ENCODE assay signal across 18 cellular contexts in genomic region chr16:72948238-72948559, GRCh38.
DNase-seq lines count a peak whose midpoint lies in the region; ATAC-seq and TF ChIP-seq lines count a peak whose summit lies in the region.
"Had no signal": no experiment of that assay in that cellular context is flagged by ENCODE, and none has a peak within 500 bp of the region (broad histone marks: within the 10 kb centered on the region; RNA-seq: fewer than 3 reads in every experiment).

No MANE protein-coding gene starts in this region.

- peaks cover 8% of the 10 kb centered on the region for H3K9me3 Mint-ChIP-seq in glutamatergic neuron (ENCODE audit: unreplicated experiment)
- H3K9me3 Mint-ChIP-seq in neural crest cell, result no peaks in the 10 kb centered on the region
- no peaks in the 10 kb centered on the region for H3K9me3 Mint-ChIP-seq in T-cell

- H3K27me3 ChIP-seq in cardiac muscle cell (no peaks in the 10 kb centered on the region), tibial artery (no peaks in the 10 kb centered on the region)

- H3K27ac ChIP-seq in cardiac muscle cell (peak overlapping the region; percentile 30), tibial artery (peak overlapping the region; percentile 84 to 87)
- H3K27ac ChIP-seq: 22Rv1, HL-60 had no signal

- peaks cover 18% of the 10 kb centered on the region for H3K4me1 Mint-ChIP-seq in glutamatergic neuron (ENCODE audit: low read depth, unreplicated experiment)
- H3K4me1 Mint-ChIP-seq in neural crest cell, result peaks cover 64% of the 10 kb centered on the region
- no peaks in the 10 kb centered on the region for H3K4me1 Mint-ChIP-seq in T-cell
- H3K4me1 Mint-ChIP-seq: CD14-positive monocyte had no signal

- H3K27me3 Mint-ChIP-seq in glutamatergic neuron (ENCODE audit: unreplicated experiment) (peaks cover 3% of the 10 kb centered on the region), neural crest cell (ENCODE audit: low read depth) (no peaks in the 10 kb centered on the region), T-cell (no peaks in the 10 kb centered on the region)

- H3K36me3 ChIP-seq in cardiac muscle cell, result peaks cover 3% of the 10 kb centered on the region
- H3K36me3 ChIP-seq in tibial artery, result peaks cover 8 to 22% (median 15%) of the 10 kb centered on the region in 3 donors

- H3K9me3 ChIP-seq in cardiac muscle cell (ENCODE audit: low read depth), result no peaks in the 10 kb centered on the region
- H3K9me3 ChIP-seq in tibial artery, result no peaks in the 10 kb centered on the region
- H3K9me3 ChIP-seq: HAP-1 had no signal

- POLR2A ChIA-PET in T-cell (lab: Charles Lee), result no interaction called here

- H3K36me3 Mint-ChIP-seq in glutamatergic neuron (ENCODE audit: unreplicated experiment), result no peaks in the 10 kb centered on the region
- H3K36me3 Mint-ChIP-seq in neural crest cell (ENCODE audit: low read depth), result peaks cover 36% of the 10 kb centered on the region
- H3K36me3 Mint-ChIP-seq in T-cell, result no peaks in the 10 kb centered on the region

- H3K4me3 Mint-ChIP-seq in glutamatergic neuron (ENCODE audit: unreplicated experiment), result peak overlapping the region; percentile 25
- peak overlapping the region; percentile 64 for H3K4me3 Mint-ChIP-seq in neural crest cell
- H3K4me3 Mint-ChIP-seq in T-cell, result no peak overlapping the region
- H3K4me3 Mint-ChIP-seq: CD14-positive monocyte had no signal

- peak overlapping the region; percentile 52 for H3K27ac Mint-ChIP-seq in glutamatergic neuron (ENCODE audit: unreplicated experiment)
- H3K27ac Mint-ChIP-seq in neural crest cell (ENCODE audit: unreplicated experiment), result peak overlapping the region; percentile 85
- H3K27ac Mint-ChIP-seq in T-cell, result no peak overlapping the region

- DNase-seq in cardiac muscle cell (ENCODE audit: low read depth in 1 of 2, low spot score in 1 of 2), result no peak
- no peak for DNase-seq in Right ventricle myocardium superior
- DNase-seq in glutamatergic neuron, result no peak
- DNase-seq in neural crest cell (ENCODE audit: low read depth, low spot score), result no peak
- DNase-seq in tibial artery, result no peak
- DNase-seq in activated CD4-positive, alpha-beta T cell treated with anti-CD3 and anti-CD28 coated beads for 48 hours, result no peak
- DNase-seq in cerebellar nuclear complex (lab: John Stamatoyannopoulos, UW), result no peak
- no peak for DNase-seq in T-cell
- DNase-seq: AML-193, DMS79, IMR-90, NCI-H2107, NCI-H510A, NCI-H774 had no signal

- peaks cover 25% of the 10 kb centered on the region for H3K4me1 ChIP-seq in cardiac muscle cell (ENCODE audit: low read depth)
- peaks cover 0 to 97% (median 38%) of the 10 kb centered on the region in 4 donors for H3K4me1 ChIP-seq in tibial artery
- H3K4me1 ChIP-seq: HAP-1 had no signal

- ATAC-seq in Right ventricle myocardium superior (ENCODE audit: poor library complexity) (no peak), T-cell (replicated peaks in 1 of 4) (no peak)

- TF ChIP-seq CTCF in cardiac muscle cell (IDR thresholded peaks at IDR 0.05; ENCODE audit: low read depth, low read length) (no peak), glutamatergic neuron (IDR thresholded peaks at IDR 0.05; ENCODE audit: partially characterized antibody, unreplicated experiment) (no peak), neural crest cell (conservative IDR thresholded peaks at IDR 0.05) (no peak), tibial artery (IDR thresholded peaks at IDR 0.05) (no peak)

- CTCF ChIA-PET in T-cell (lab: Charles Lee), result interaction anchor here in 1 of 2 donors (0.5 kb wide), 1 partner anchor 26 kb away, joined by 3 read pairs; no protein-coding TSS in a partner anchor

- H3K4me3 ChIP-seq in cardiac muscle cell (no peak overlapping the region), tibial artery (no peak overlapping the region)
- H3K4me3 ChIP-seq: HAP-1 had no signal

- intact Hi-C loops in Right ventricle myocardium superior (cut with DNase I) (loop anchor here (10.0 kb wide), 1 partner anchor 107 kb away; no protein-coding TSS in a partner anchor), tibial artery (cut with DNase I; ENCODE audit: low total_unique reads) (loop anchor here (5.0 to 10.0 kb wide), 2 partner anchors 39 to 107 kb away; no protein-coding TSS in a partner anchor)

Comparison
In these comparisons a context has a peak if more than half of its experiments do, and no peak if none do; other contexts are left out.
1. H3K27ac Mint-ChIP-seq: peak in glutamatergic neuron (single experiment) and neural crest cell (single experiment); none in T-cell (0 of 2).
2. H3K4me3 Mint-ChIP-seq: peak in glutamatergic neuron (single experiment) and neural crest cell (single experiment); none in T-cell (0 of 3).